In genomic region chr6:112464901-112465661, GRCh38 we compare ENCODE assay signal across 21 cellular contexts.
DNase-seq lines count a peak whose midpoint lies in the region; ATAC-seq and TF ChIP-seq lines count a peak whose summit lies in the region.
"Had no signal": no experiment of that assay in that cellular context is flagged by ENCODE, and none has a peak within 500 bp of the region (broad histone marks: within the 10 kb centered on the region; RNA-seq: fewer than 3 reads in every experiment).

No MANE protein-coding gene starts in this region.

- no peak for ATAC-seq in GM18517 (IDR thresholded peaks at IDR 0.05; ENCODE audit: unreplicated experiment)
- ATAC-seq: SK-N-SH treated with all-trans-retinoic acid at 6 μM for 48 hours, T-cell had no signal

- CTCF ChIA-PET in CD8-positive, alpha-beta memory T cell (lab: Charles Lee) = no interaction called here

- H3K27ac ChIP-seq in ACC112 (ENCODE audit: low read depth, low read length) (no peak overlapping the region), sigmoid colon (no peak overlapping the region)
- no peak overlapping the region for H3K27ac ChIP-seq in CD8-positive, alpha-beta memory T cell (ENCODE audit: low read depth, low read length)

- intact Hi-C loops in sigmoid colon (cut with DNase I) = no loop called here

- H3K27me3 ChIP-seq in ACC112 (ENCODE audit: insufficient read depth, low read length) = no peaks in the 10 kb centered on the region
- no peaks in the 10 kb centered on the region for H3K27me3 ChIP-seq in CD8-positive, alpha-beta memory T cell (ENCODE audit: insufficient read depth, low read length, poor library complexity, severe bottlenecking)
- H3K27me3 ChIP-seq in sigmoid colon = no peaks in the 10 kb centered on the region

- no peaks in the 10 kb centered on the region for H3K79me2 ChIP-seq in ACC112 (ENCODE audit: control insufficient read depth, insufficient read depth, low read length, unreplicated experiment)

- H3K36me3 Mint-ChIP-seq in CD8-positive, alpha-beta memory T cell = no peaks in the 10 kb centered on the region
- H3K36me3 Mint-ChIP-seq: T-cell had no signal

- H3K27ac Mint-ChIP-seq in CD8-positive, alpha-beta memory T cell = no peak overlapping the region
- H3K27ac Mint-ChIP-seq: T-cell had no signal

- H3K4me1 ChIP-seq in ACC112 (ENCODE audit: control insufficient read depth, insufficient read depth, low read length, unreplicated experiment) = peaks cover 41% of the 10 kb centered on the region
- H3K4me1 ChIP-seq in CD8-positive, alpha-beta memory T cell (ENCODE audit: insufficient read depth, low read length) = no peaks in the 10 kb centered on the region
- H3K4me1 ChIP-seq in sigmoid colon = peaks cover 0 to 8% (median 4%) of the 10 kb centered on the region in 4 donors

- H3K9me3 ChIP-seq in CD8-positive, alpha-beta memory T cell (ENCODE audit: low read length) = no peaks in the 10 kb centered on the region
- no peaks in the 10 kb centered on the region for H3K9me3 ChIP-seq in sigmoid colon

- peak overlapping the region; percentile 69 for H2AFZ ChIP-seq in ACC112 (ENCODE audit: low read length, unreplicated experiment)

- TF ChIP-seq EP300 in sigmoid colon (IDR thresholded peaks at IDR 0.05) = no peak

- no peaks in the 10 kb centered on the region for H3K36me3 ChIP-seq in ACC112 (ENCODE audit: insufficient read depth, low read length)
- no peaks in the 10 kb centered on the region for H3K36me3 ChIP-seq in CD8-positive, alpha-beta memory T cell (ENCODE audit: insufficient read depth, low read length)
- no peaks in the 10 kb centered on the region for H3K36me3 ChIP-seq in sigmoid colon

- H3K4me3 ChIP-seq in ACC112 (ENCODE audit: low read depth, low read length) (no peak overlapping the region), fibroblast of the aortic adventitia (ENCODE audit: low read depth, low read length) (no peak overlapping the region), sigmoid colon (no peak overlapping the region)
- H3K4me3 ChIP-seq in CD8-positive, alpha-beta memory T cell (ENCODE audit: low read length) = no peak overlapping the region

- H3K4me3 Mint-ChIP-seq in CD8-positive, alpha-beta memory T cell = no peak overlapping the region
- H3K4me3 Mint-ChIP-seq: T-cell had no signal

- no peaks in the 10 kb centered on the region for H3K4me1 Mint-ChIP-seq in CD8-positive, alpha-beta memory T cell
- H3K4me1 Mint-ChIP-seq: T-cell had no signal

- TF ChIP-seq CTCF in fibroblast of the aortic adventitia (IDR thresholded peaks at IDR 0.05; ENCODE audit: insufficient read depth, low read length) = no peak
- no peak for TF ChIP-seq CTCF in sigmoid colon (IDR thresholded peaks at IDR 0.05)

- 55 to 70% methylated on average over 8 of the region's 8 CpGs for WGBS in sigmoid colon, 2 donors

- peaks cover 0 to 3% (median 0%) of the 10 kb centered on the region in 5 donors for H3K9me3 Mint-ChIP-seq in CD8-positive, alpha-beta memory T cell
- H3K9me3 Mint-ChIP-seq: T-cell had no signal

- TF ChIP-seq POLR2A in sigmoid colon (IDR thresholded peaks at IDR 0.05) = no peak

- POLR2A ChIA-PET in CD8-positive, alpha-beta memory T cell (lab: Charles Lee) = no interaction called here

- DNase-seq in HCEC 1CT = peak; percentile 37
- DNase-seq in OCI-M1 (lab: John Stamatoyannopoulos, UW) = peak; percentile 13
- peak; percentile 18 for DNase-seq in fibroblast of the aortic adventitia (ENCODE audit: low read depth)
- DNase-seq in CD8-positive, alpha-beta memory T cell = no peak
- no peak for DNase-seq in mucosa of gallbladder (ENCODE audit: low spot score)
- no peak for DNase-seq in sigmoid colon
- DNase-seq: ACHN, C1 segment of cervical spinal cord, DMS79 treated with DMSO at 0.1 percent for 48 hours, H7, NCI-H1092, NCI-H146, NCI-H2029 treated with DMSO at 0.1 percent for 48 hours, NCI-H2171, NCI-H446, NCI-H526 treated with DMSO at 0.1 percent for 48 hours, SIG-M5, T-cell had no signal

- H3K27me3 Mint-ChIP-seq in CD8-positive, alpha-beta memory T cell = no peaks in the 10 kb centered on the region
- H3K27me3 Mint-ChIP-seq: T-cell had no signal

Comparison
In these comparisons a context has a peak if more than half of its experiments do, and no peak if none do; other contexts are left out.
1. DNase-seq: peak in HCEC 1CT (single experiment), OCI-M1 (single experiment) and fibroblast of the aortic adventitia (single experiment); none in CD8-positive, alpha-beta memory T cell (0 of 5), mucosa of gallbladder (single experiment) and sigmoid colon (single experiment).